ENCODE assay signal across 1 cellular context in genomic region chr22:19903513-19903912, GRCh38.
TF ChIP-seq lines count a peak whose summit lies in the region.

No MANE protein-coding gene starts in this region.

TF ChIP-seq in WTC11, 78 proteins besides CTCF, POLR2A, EP300 and RAD21 (continued from another document):
- no peak for TF ChIP-seq PREB (CRISPR knock-in tag; IDR thresholded peaks at IDR 0.05; ENCODE audit: borderline replicate concordance)
- no peak for TF ChIP-seq TEAD4 (CRISPR knock-in tag; IDR thresholded peaks at IDR 0.05)
- no peak for TF ChIP-seq ESRRA (CRISPR knock-in tag; IDR thresholded peaks at IDR 0.05; ENCODE audit: borderline replicate concordance)
- no peak for TF ChIP-seq FOXK1 (CRISPR knock-in tag; IDR thresholded peaks at IDR 0.05)
- no peak for TF ChIP-seq ATF6 (CRISPR knock-in tag; IDR thresholded peaks at IDR 0.05)
- no peak for TF ChIP-seq ZNF317 (CRISPR knock-in tag; IDR thresholded peaks at IDR 0.05; ENCODE audit: borderline replicate concordance, low read depth)
- TF ChIP-seq AFF4 (CRISPR knock-in tag; IDR thresholded peaks at IDR 0.05; ENCODE audit: borderline replicate concordance), result no peak
- TF ChIP-seq NFATC4 (CRISPR knock-in tag; IDR thresholded peaks at IDR 0.05), result no peak
- TF ChIP-seq IRF1 (CRISPR knock-in tag; IDR thresholded peaks at IDR 0.05), result no peak
- TF ChIP-seq RELA (CRISPR knock-in tag; IDR thresholded peaks at IDR 0.05; ENCODE audit: borderline replicate concordance), result no peak
- TF ChIP-seq SMAD3 (CRISPR knock-in tag; IDR thresholded peaks at IDR 0.05; ENCODE audit: borderline replicate concordance), result no peak
- no peak for TF ChIP-seq ARID4B (CRISPR knock-in tag; IDR thresholded peaks at IDR 0.05; ENCODE audit: borderline replicate concordance)
